In the genomic region with DNA sequence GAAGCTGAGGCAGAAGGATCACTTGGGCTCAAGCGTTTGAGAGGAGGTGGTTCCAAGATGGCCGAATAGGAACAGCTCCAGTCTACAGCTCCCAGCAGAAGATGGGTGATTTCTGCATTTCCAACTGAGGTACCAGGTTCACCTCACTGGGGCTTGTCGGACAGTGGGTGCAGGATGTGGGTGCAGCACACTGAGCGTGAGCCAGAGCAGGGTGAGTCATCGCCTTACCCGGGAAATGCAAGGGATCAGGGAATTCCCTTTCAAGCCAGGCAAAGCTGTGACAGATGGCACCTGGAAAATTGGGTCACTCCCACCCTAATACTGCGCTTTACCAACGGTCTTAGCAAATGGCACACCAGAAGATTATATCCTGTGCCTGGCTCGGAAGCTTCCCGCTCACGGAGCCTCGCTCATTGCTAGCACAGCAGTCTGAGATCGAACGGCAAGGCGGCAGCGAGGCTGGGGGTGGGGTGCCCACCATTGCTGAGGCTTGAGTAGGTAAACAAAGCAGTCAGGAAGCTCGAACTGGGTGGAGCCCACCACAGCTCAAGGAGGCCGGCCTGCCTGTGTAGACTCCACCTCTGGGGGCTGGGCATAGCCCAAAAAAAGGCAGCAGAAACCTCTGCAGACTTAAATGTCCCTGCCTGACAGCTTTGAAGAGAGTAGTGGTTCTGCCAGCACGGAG, we compare ENCODE assay signal across 7 cellular contexts.
DNase-seq lines count a peak whose midpoint lies in the region; ATAC-seq and TF ChIP-seq lines count a peak whose summit lies in the region.
"Not testable (repeated sequence)": the region's sequence is repeated elsewhere in the genome, so short reads cannot be mapped to it uniquely, and the experiment has no call there.

No MANE protein-coding gene starts in this region.

- H3K9me3 ChIP-seq in PC-3 (ENCODE audit: low read length), result not testable (repeated sequence)

- H3K4me1 Mint-ChIP-seq in MCF 10A (ENCODE audit: insufficient read depth, unreplicated experiment), result peaks cover 28% of the 10 kb centered on the region

- H2AFZ ChIP-seq in PC-3 (ENCODE audit: low read length), result not testable (repeated sequence)

- TF ChIP-seq CTCF in PC-3 (conservative IDR thresholded peaks at IDR 0.05; ENCODE audit: low read depth, low read length); MCF 10A (IDR thresholded peaks at IDR 0.05; ENCODE audit: unreplicated experiment): not testable (repeated sequence)

- H3K27me3 Mint-ChIP-seq in MCF 10A (ENCODE audit: insufficient read depth, unreplicated experiment), result not testable (repeated sequence)

- POLR2A ChIA-PET in PC-3 (lab: Charles Lee; ENCODE audit: unreplicated experiment); MCF 10A (lab: Yijun Ruan, JAX): not testable (repeated sequence)

- not testable (repeated sequence) for H3K36me3 Mint-ChIP-seq in MCF 10A (ENCODE audit: insufficient read depth, unreplicated experiment)

- not testable (repeated sequence) for H4K20me1 ChIP-seq in PC-3 (ENCODE audit: low read length)

- CTCF ChIA-PET in PC-3 (lab: Charles Lee), result not testable (repeated sequence)
- CTCF ChIA-PET in MCF 10A (lab: Yijun Ruan, JAX), result interaction anchor here (0.6 to 1.0 kb wide), 2 partner anchors 193 to 325 kb away, joined by 3 read pairs; no protein-coding TSS in a partner anchor

- not testable (repeated sequence) for BruUV-seq in PC-3 (replicated peaks; lab: Mats Ljungman, UMichigan); MCF 10A (replicated peaks; lab: Mats Ljungman, UMichigan)

- not testable (repeated sequence) for H3K9ac ChIP-seq in PC-3 (ENCODE audit: low read length)

- not testable (repeated sequence) for H3K36me3 ChIP-seq in PC-3 (ENCODE audit: low read depth, low read length)

- intact Hi-C loops in PC-3 (cut with micrococcal nuclease); MCF 10A (cut with micrococcal nuclease): not testable (repeated sequence)

- not testable (repeated sequence) for H3K79me2 ChIP-seq in PC-3 (ENCODE audit: low read length)

- H3K4me2 ChIP-seq in PC-3 (ENCODE audit: low read length), result not testable (repeated sequence)

- H3K4me3 Mint-ChIP-seq in MCF 10A (ENCODE audit: unreplicated experiment), result not testable (repeated sequence)

- DNase-seq in ELR (ENCODE audit: low read depth), result peak; percentile 67
- DNase-seq in M059J (ENCODE audit: low read depth), result peak; percentile 67
- peak; percentile 37 for DNase-seq in PC-3
- DNase-seq in SW480 (ENCODE audit: low spot score), result peak; percentile 11
- peak; percentile 74 for DNase-seq in MCF 10A (ENCODE audit: unreplicated experiment)
- peak; percentile 72 for DNase-seq in glomerular visceral epithelial cell (ENCODE audit: extremely low spot score)
- peak; percentile 2 for DNase-seq in renal cortical epithelial cell (ENCODE audit: low read depth)

- not testable (repeated sequence) for H3K27ac ChIP-seq in PC-3 (ENCODE audit: low read length)

- not testable (repeated sequence) for H3K4me3 ChIP-seq in PC-3 (ENCODE audit: low read length)

- ATAC-seq in PC-3, result not testable (repeated sequence)

- H3K4me1 ChIP-seq in PC-3 (ENCODE audit: insufficient read depth, low read length), result not testable (repeated sequence)

- H3K27ac Mint-ChIP-seq in MCF 10A (ENCODE audit: low read depth, unreplicated experiment), result peak overlapping the region; percentile 22

- H3F3A ChIP-seq in PC-3 (ENCODE audit: low read length, unreplicated experiment), result not testable (repeated sequence)

- not testable (repeated sequence) for H3K27me3 ChIP-seq in PC-3 (ENCODE audit: low read length)

- not testable (repeated sequence) for H3K9me2 ChIP-seq in PC-3 (replicated peaks; ENCODE audit: low read length)

- H3K9me3 Mint-ChIP-seq in MCF 10A (ENCODE audit: unreplicated experiment), result not testable (repeated sequence)

Comparison
In these comparisons a context has a peak if more than half of its experiments do, and no peak if none do; other contexts are left out.
1. DNase-seq: peak in every context shown above with its lines; median percentile 74 in MCF 10A; 72 in glomerular visceral epithelial cell; 67 in ELR; 67 in M059J; 37 in PC-3; 11 in SW480; 2 in renal cortical epithelial cell.